In the genomic region with DNA sequence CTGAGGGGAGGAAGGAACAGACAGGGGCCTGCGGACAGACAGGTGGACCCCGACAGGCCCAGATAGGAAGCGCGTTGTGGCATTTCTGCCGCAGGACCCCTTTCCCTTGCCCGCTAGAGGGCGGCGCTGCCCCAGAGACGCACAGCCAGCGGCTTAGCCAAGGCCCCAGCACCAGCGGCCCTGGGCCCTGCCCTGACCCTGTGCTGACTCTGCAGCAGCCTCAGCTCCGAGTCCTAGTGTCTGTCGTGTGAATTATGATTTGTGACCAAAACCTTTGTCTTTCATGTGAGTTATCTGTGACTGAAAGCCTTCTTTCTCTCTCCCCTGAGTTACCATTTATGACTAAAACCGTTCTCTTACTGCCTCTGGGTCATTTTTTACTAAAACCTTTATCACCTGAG, we compare ENCODE assay signal across 8 cellular contexts. TPM values are rescaled to one million over a fixed set of nuclear protein-coding genes. Genes with fewer than 3 reads are reported as not detected.
DNase-seq lines count a peak whose midpoint lies in the region; ATAC-seq, FAIRE-seq and TF ChIP-seq lines count a peak whose summit lies in the region.

No MANE protein-coding gene starts in this region.

- H3K4me3 Mint-ChIP-seq in CD8-positive, alpha-beta memory T cell, result no peak overlapping the region
- no peak overlapping the region for H3K4me3 Mint-ChIP-seq in activated T-helper 17 cell treated with anti-CD3 and anti-CD28 coated beads, Interleukin-2, amount 50 U/mL, for 72 hours
- H3K4me3 Mint-ChIP-seq in type B pancreatic cell, result no peak overlapping the region

- WGBS in pancreas, 2 donors, result 10 to 14% methylated on average over 14 of the region's 14 CpGs

- peak; percentile 41 to 69 (median 58) for DNase-seq in CD8-positive, alpha-beta memory T cell
- DNase-seq in Kasumi-1 (lab: John Stamatoyannopoulos, UW), result peak; percentile 44 to 47
- peak; percentile 94 for DNase-seq in RPMI8226
- DNase-seq in foreskin fibroblast, result peak; percentile 63 to 89
- peak; percentile 69 to 93 (median 86) for DNase-seq in pancreas
- DNase-seq in type B pancreatic cell (ENCODE audit: extremely low spot score, unreplicated experiment), result peak; percentile 86

- H3K4me1 ChIP-seq in CD8-positive, alpha-beta memory T cell (ENCODE audit: insufficient read depth, low read length), result no peaks in the 10 kb centered on the region
- H3K4me1 ChIP-seq in pancreas, result peaks cover 0 to 4% (median 3%) of the 10 kb centered on the region in 3 donors

- peak; percentile 91 for TF ChIP-seq CTCF in foreskin fibroblast (IDR thresholded peaks at IDR 0.05; ENCODE audit: low read depth, low read length)
- peak; percentile 68 to 86 (median 84) for TF ChIP-seq CTCF in pancreas (IDR thresholded peaks at IDR 0.05)
- TF ChIP-seq CTCF in type B pancreatic cell (conservative IDR thresholded peaks at IDR 0.05), result peak; percentile 96

- H3K4me1 Mint-ChIP-seq in CD8-positive, alpha-beta memory T cell, result peaks cover 0 to 7% (median 5%) of the 10 kb centered on the region in 3 donors
- H3K4me1 Mint-ChIP-seq in activated T-helper 17 cell treated with anti-CD3 and anti-CD28 coated beads, Interleukin-2, amount 50 U/mL, for 72 hours, result peaks cover 12% of the 10 kb centered on the region
- peaks cover 8% of the 10 kb centered on the region for H3K4me1 Mint-ChIP-seq in type B pancreatic cell (ENCODE audit: unreplicated experiment)

- no peaks in the 10 kb centered on the region for H3K36me3 Mint-ChIP-seq in CD8-positive, alpha-beta memory T cell
- H3K36me3 Mint-ChIP-seq in activated T-helper 17 cell treated with anti-CD3 and anti-CD28 coated beads, Interleukin-2, amount 50 U/mL, for 72 hours (ENCODE audit: low read depth), result no peaks in the 10 kb centered on the region
- peaks cover 4% of the 10 kb centered on the region for H3K36me3 Mint-ChIP-seq in type B pancreatic cell

- peak; percentile 78 for ATAC-seq in GM21360 (IDR thresholded peaks at IDR 0.05; ENCODE audit: unreplicated experiment)
- ATAC-seq in activated T-helper 17 cell treated with anti-CD3 and anti-CD28 coated beads, Interleukin-2, amount 50 U/mL, for 72 hours (replicated peaks), result peak; percentile 89
- peak; percentile 79 to 94 (median 90) for ATAC-seq in pancreas

- intact Hi-C loops in pancreas (cut with DNase I), result no loop called here

- peaks cover 7% of the 10 kb centered on the region for H3K27me3 ChIP-seq in CD8-positive, alpha-beta memory T cell (ENCODE audit: insufficient read depth, low read length, poor library complexity, severe bottlenecking)
- H3K27me3 ChIP-seq in pancreas, result no peaks in the 10 kb centered on the region

- H3K27ac Mint-ChIP-seq in CD8-positive, alpha-beta memory T cell, result peak overlapping the region in 1 of 8 donors; percentile 35
- H3K27ac Mint-ChIP-seq in activated T-helper 17 cell treated with anti-CD3 and anti-CD28 coated beads, Interleukin-2, amount 50 U/mL, for 72 hours, result peak overlapping the region; percentile 55
- H3K27ac Mint-ChIP-seq in type B pancreatic cell, result no peak overlapping the region

- no peaks in the 10 kb centered on the region for H3K9me3 Mint-ChIP-seq in CD8-positive, alpha-beta memory T cell
- no peaks in the 10 kb centered on the region for H3K9me3 Mint-ChIP-seq in activated T-helper 17 cell treated with anti-CD3 and anti-CD28 coated beads, Interleukin-2, amount 50 U/mL, for 72 hours
- H3K9me3 Mint-ChIP-seq in type B pancreatic cell, result no peaks in the 10 kb centered on the region

- no peaks in the 10 kb centered on the region for H3K36me3 ChIP-seq in CD8-positive, alpha-beta memory T cell (ENCODE audit: insufficient read depth, low read length)
- no peaks in the 10 kb centered on the region for H3K36me3 ChIP-seq in pancreas

- no peaks in the 10 kb centered on the region for H3K9me3 ChIP-seq in CD8-positive, alpha-beta memory T cell (ENCODE audit: low read length)
- H3K9me3 ChIP-seq in pancreas, result no peaks in the 10 kb centered on the region

- POLR2A ChIA-PET in CD8-positive, alpha-beta memory T cell (lab: Charles Lee), result interaction anchor here (0.7 kb wide), 1 partner anchor 475 kb away, joined by 3 read pairs; no protein-coding TSS in a partner anchor

- H3K27ac ChIP-seq in CD8-positive, alpha-beta memory T cell (ENCODE audit: low read depth, low read length), result no peak overlapping the region
- H3K27ac ChIP-seq in pancreas, result no peak overlapping the region

- FAIRE-seq in pancreas (lab: Jason Lieb, UNC), result no peak

- CTCF ChIA-PET in CD8-positive, alpha-beta memory T cell (lab: Charles Lee), result interaction anchor here (0.8 to 1.2 kb wide), 4 partner anchors 9 to 225 kb away, joined by 3 to 8 read pairs (median 6); no protein-coding TSS in a partner anchor

- no peak overlapping the region for H3K4me3 ChIP-seq in CD8-positive, alpha-beta memory T cell (ENCODE audit: low read length)
- H3K4me3 ChIP-seq in foreskin fibroblast (ENCODE audit: low read depth in 1 of 2, low read length in 2 of 2) (no peak overlapping the region), pancreas (no peak overlapping the region)

- H3K27me3 Mint-ChIP-seq in CD8-positive, alpha-beta memory T cell, result peaks cover 15 to 18% of the 10 kb centered on the region in 2 donors
- H3K27me3 Mint-ChIP-seq in activated T-helper 17 cell treated with anti-CD3 and anti-CD28 coated beads, Interleukin-2, amount 50 U/mL, for 72 hours, result peaks cover 21% of the 10 kb centered on the region
- H3K27me3 Mint-ChIP-seq in type B pancreatic cell, result peaks cover 41% of the 10 kb centered on the region

RNA-seq across cellular contexts. Expression of gene TRIP13, which starts 30.8 kb away (rescaled TPM):
- total RNA-seq in CD8-positive, alpha-beta memory T cell, result 10 to 100 TPM; 37.5 to 40.7 TPM
- 0.12 TPM for polyA plus RNA-seq in CD8-positive, alpha-beta memory T cell
- total RNA-seq in activated T-helper 17 cell treated with anti-CD3 and anti-CD28 coated beads, Interleukin-2, amount 50 U/mL, for 72 hours, result 10 to 100 TPM; 18.3 to 45.0 TPM
- total RNA-seq in pancreas, result 1 to 10 TPM in 1 of 6 donors, under 1 TPM in 4, not detected in 1; 0.31 to 1.2 (median 0.81) TPM
- under 1 TPM; 0.38 to 0.45 TPM for polyA plus RNA-seq in pancreas
- 9.3 and 18.2 TPM in 2 replicates for total RNA-seq in type B pancreatic cell (ENCODE audit: low replicate concordance)

RNA-seq across cellular contexts. Expression of gene BRD9, which starts 30.9 kb away (rescaled TPM):
- total RNA-seq in CD8-positive, alpha-beta memory T cell, result 10 to 100 TPM; 52.6 to 53.8 TPM
- 18.9 TPM for polyA plus RNA-seq in CD8-positive, alpha-beta memory T cell
- 10 to 100 TPM; 65.2 to 72.5 TPM for total RNA-seq in activated T-helper 17 cell treated with anti-CD3 and anti-CD28 coated beads, Interleukin-2, amount 50 U/mL, for 72 hours
- total RNA-seq in pancreas (10 to 100 TPM; 11.3 to 21.7 (median 16.8) TPM), type B pancreatic cell (ENCODE audit: low replicate concordance) (38.2 and 55.6 TPM in 2 replicates)
- polyA plus RNA-seq in pancreas, result 10 to 100 TPM; 29.1 to 38.5 TPM
